In genomic region chr2:157438907-157439791, GRCh38 we compare ENCODE assay signal across 8 cellular contexts. TPM values are rescaled to one million over a fixed set of nuclear protein-coding genes. Genes with fewer than 3 reads are reported as not detected.
DNase-seq lines count a peak whose midpoint lies in the region; ATAC-seq and TF ChIP-seq lines count a peak whose summit lies in the region.

No MANE protein-coding gene starts in this region.

- ATAC-seq in GM19452 (IDR thresholded peaks at IDR 0.05; ENCODE audit: unreplicated experiment): peak; percentile 24

- intact Hi-C loops in breast epithelium (cut with DNase I; ENCODE audit: low total_unique reads): no loop called here
- intact Hi-C loops in stomach (cut with DNase I; ENCODE audit: low total_unique reads): no loop called here
- intact Hi-C loops in lower leg skin (cut with DNase I; ENCODE audit: low total_unique reads): no loop called here

- H3K36me3 ChIP-seq in BLaER1 treated with 17β-estradiol and CSF1 and Interleukin-3, amounts not matched to agents 10 nM and 100 nM: peaks cover 0 to 79% (median 0%) of the 10 kb centered on the region in 11 experiments; a peak in 10 of 22 replicates
- H3K36me3 ChIP-seq in Karpas-422 (ENCODE audit: insufficient read depth, low read length) (peaks cover 10% of the 10 kb centered on the region), breast epithelium (no peaks in the 10 kb centered on the region), stomach (no peaks in the 10 kb centered on the region), BE2C (no peaks in the 10 kb centered on the region)

- peaks cover 0 to 13% (median 0%) of the 10 kb centered on the region in 11 experiments; a peak in 5 of 22 replicates for H3K27me3 ChIP-seq in BLaER1 treated with 17β-estradiol and CSF1 and Interleukin-3, amounts not matched to agents 10 nM and 100 nM
- no peaks in the 10 kb centered on the region for H3K27me3 ChIP-seq in Karpas-422 (ENCODE audit: low read length)
- no peaks in the 10 kb centered on the region for H3K27me3 ChIP-seq in breast epithelium
- no peaks in the 10 kb centered on the region for H3K27me3 ChIP-seq in stomach
- H3K27me3 ChIP-seq in BE2C: no peaks in the 10 kb centered on the region

- H3K4me3 ChIP-seq in BLaER1 treated with 17β-estradiol and CSF1 and Interleukin-3, amounts not matched to agents 10 nM and 100 nM: peak overlapping the region in 5 of 10 experiments; percentile 72 to 93 (median 86); a peak in 10 of 20 replicates
- H3K4me3 ChIP-seq in Karpas-422 (ENCODE audit: low read length) (peak overlapping the region; percentile 80), breast epithelium (peak overlapping the region in 2 of 3 donors; percentile 0 to 30), stomach (peak overlapping the region; percentile 23 to 50 (median 45)), lower leg skin (ENCODE audit: low read depth, poor library complexity, severe bottlenecking) (no peak overlapping the region), BE2C (ENCODE audit: low read depth, low read length) (no peak overlapping the region)

- TF ChIP-seq CTCF in breast epithelium (IDR thresholded peaks at IDR 0.05) (no peak), stomach (IDR thresholded peaks at IDR 0.05) (no peak), lower leg skin (IDR thresholded peaks at IDR 0.05) (no peak), BE2C (IDR thresholded peaks at IDR 0.05; ENCODE audit: low read depth, low read length) (no peak)

- H2AFZ ChIP-seq in Karpas-422 (ENCODE audit: low read length): 0 out of 2 replicates have a peak overlapping the region, but pooled peaks have one; percentile 23

- H3K9me2 ChIP-seq in Karpas-422 (replicated peaks; ENCODE audit: insufficient read depth, low read length): no peaks in the 10 kb centered on the region

- H3K9me3 ChIP-seq in BLaER1 treated with 17β-estradiol and CSF1 and Interleukin-3, amounts not matched to agents 10 nM and 100 nM (replicated peaks in 1 of 11): peaks cover 0 to 10% (median 0%) of the 10 kb centered on the region in 11 experiments; a peak in 3 of 22 replicates
- H3K9me3 ChIP-seq in Karpas-422 (ENCODE audit: low read length) (no peaks in the 10 kb centered on the region), breast epithelium (no peaks in the 10 kb centered on the region), stomach (no peaks in the 10 kb centered on the region), BE2C (no peaks in the 10 kb centered on the region)

- TF ChIP-seq EP300 in stomach (IDR thresholded peaks at IDR 0.05): no peak

- DNase-seq in Karpas-422: peak; percentile 78
- no peak for DNase-seq in breast epithelium (ENCODE audit: low spot score in 2 of 2)
- no peak for DNase-seq in stomach
- DNase-seq in lower leg skin (ENCODE audit: low spot score in 2 of 2): no peak
- no peak for DNase-seq in stimulated activated CD4-positive, alpha-beta T cell treated with anti-CD3 and anti-CD28 coated beads, Interleukin-2, amount 100 ng/mL, for 48 hours
- no peak for DNase-seq in BE2C

- peak overlapping the region in 6 of 11 experiments; percentile 76 to 94 (median 90); a peak in 12 of 22 replicates for H3K4me2 ChIP-seq in BLaER1 treated with 17β-estradiol and CSF1 and Interleukin-3, amounts not matched to agents 10 nM and 100 nM
- H3K4me2 ChIP-seq in Karpas-422 (ENCODE audit: low read depth, low read length, poor library complexity, severe bottlenecking): peak overlapping the region; percentile 97

- WGBS in stomach, 5 donors: 17 to 40% (median 23%) methylated on average over 11 of the region's 11 CpGs
- WGBS in lower leg skin, 2 donors: 40 to 41% methylated on average over 11 of the region's 11 CpGs

- peaks cover 9 to 65% (median 31%) of the 10 kb centered on the region in 10 experiments for H3K4me1 ChIP-seq in BLaER1 treated with 17β-estradiol and CSF1 and Interleukin-3, amounts not matched to agents 10 nM and 100 nM
- H3K4me1 ChIP-seq in Karpas-422 (ENCODE audit: low read length) (peaks cover 92% of the 10 kb centered on the region), breast epithelium (no peaks in the 10 kb centered on the region), stomach (peaks cover 0 to 65% (median 26%) of the 10 kb centered on the region in 4 donors), BE2C (no peaks in the 10 kb centered on the region)

- peak overlapping the region in 5 of 11 experiments; percentile 7 to 96 (median 92); a peak in 8 of 22 replicates for H3K27ac ChIP-seq in BLaER1 treated with 17β-estradiol and CSF1 and Interleukin-3, amounts not matched to agents 10 nM and 100 nM
- H3K27ac ChIP-seq in Karpas-422 (ENCODE audit: low read length) (peak overlapping the region; percentile 92), breast epithelium (no peak overlapping the region), stomach (peak overlapping the region; percentile 79 to 89 (median 82))

- H3K9ac ChIP-seq in BLaER1 treated with 17β-estradiol and CSF1 and Interleukin-3, amounts not matched to agents 10 nM and 100 nM: peak overlapping the region in 4 of 11 experiments; percentile 87 to 98 (median 96); a peak in 8 of 22 replicates
- peak overlapping the region; percentile 81 for H3K9ac ChIP-seq in Karpas-422 (ENCODE audit: low read length)

- TF ChIP-seq POLR2A in breast epithelium (IDR thresholded peaks at IDR 0.05) (no peak), stomach (IDR thresholded peaks at IDR 0.05) (no peak), lower leg skin (IDR thresholded peaks at IDR 0.05) (no peak)

- peaks cover 96% of the 10 kb centered on the region for H3K79me2 ChIP-seq in Karpas-422 (ENCODE audit: low read length)

- H4K20me1 ChIP-seq in BLaER1 treated with 17β-estradiol and CSF1 and Interleukin-3, amounts not matched to agents 10 nM and 100 nM: peaks cover 0 to 74% (median 0%) of the 10 kb centered on the region in 11 experiments; a peak in 11 of 22 replicates
- no peaks in the 10 kb centered on the region for H4K20me1 ChIP-seq in Karpas-422 (ENCODE audit: insufficient read depth, low read depth, low read length)

RNA-seq across cellular contexts. Expression of gene CYTIP, which starts 4.7 kb away (rescaled TPM):
- total RNA-seq in Karpas-422 (2014; rRNA removed; shearing (Covaris generic); ENCODE audit: low replicate concordance): 72.2 and 97.7 TPM in 2 replicates
- total RNA-seq in breast epithelium (10 to 100 TPM; 11.5 to 18.7 (median 16.8) TPM), stomach (10 to 100 TPM in 3 of 5 donors, 1 to 10 TPM in 1, not detected in 1; 8.2 to 30.7 (median 21.1) TPM), lower leg skin (10 to 100 TPM in 1 of 4 donors, 1 to 10 TPM in 3; 5.3 to 10.8 (median 7.1) TPM)
- polyA plus RNA-seq in stomach: 10 to 100 TPM in 1 of 3 donors, 1 to 10 TPM in 2; 5.3 to 17.9 (median 9.3) TPM
- not detected for polyA plus RNA-seq in BE2C (2012; ENCODE audit: insufficient read depth, insufficient read length, low read depth)

Comparison
In these comparisons a context has a peak if more than half of its experiments do, and no peak if none do; other contexts are left out.
1. H3K27ac ChIP-seq: peak in Karpas-422 (single experiment) and stomach (5 of 5); none in breast epithelium (0 of 2).
2. H3K4me3 ChIP-seq: peak in Karpas-422 (single experiment), breast epithelium (2 of 3) and stomach (4 of 4); none in lower leg skin (single experiment) and BE2C (single experiment).